In the genomic region with DNA sequence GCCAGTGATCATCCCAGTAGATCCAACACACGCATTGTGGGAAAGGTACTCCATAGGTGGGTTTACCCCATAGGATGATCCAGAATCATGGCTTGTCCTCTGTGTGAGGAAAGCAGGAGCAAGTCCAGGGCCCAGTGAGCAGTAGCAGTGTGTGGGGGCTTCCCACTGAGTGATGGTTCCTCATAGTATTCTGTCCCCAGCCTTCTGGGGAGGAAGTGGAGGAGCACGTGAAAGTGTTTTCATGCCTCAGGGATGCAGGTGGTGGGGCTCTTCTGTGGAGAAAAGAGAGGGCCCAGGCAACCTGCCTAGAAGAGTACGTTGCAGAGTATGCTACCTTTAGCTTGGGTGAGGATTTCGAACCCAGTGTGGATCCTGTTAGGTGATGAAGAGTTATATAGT, we compare ENCODE assay signal across 11 cellular contexts. TPM values are rescaled to one million over a fixed set of nuclear protein-coding genes. Genes with fewer than 3 reads are reported as not detected.
DNase-seq lines count a peak whose midpoint lies in the region; ATAC-seq and TF ChIP-seq lines count a peak whose summit lies in the region.
"Had no signal": no experiment of that assay in that cellular context is flagged by ENCODE, and none has a peak within 500 bp of the region (broad histone marks: within the 10 kb centered on the region; RNA-seq: fewer than 3 reads in every experiment).

No MANE protein-coding gene starts in this region.

- H3K9me3 ChIP-seq in prostate gland: no peaks in the 10 kb centered on the region

- WGBS in prostate gland: 71% methylated on average over 4 of the region's 4 CpGs

- H3K36me3 ChIP-seq in prostate gland: no peaks in the 10 kb centered on the region

- H3K27ac ChIP-seq in prostate gland: peak overlapping the region in 1 of 2 donors; percentile 2

- DNase-seq in GM12864 (ENCODE audit: low read depth) (no peak), germinal center (ENCODE audit: low spot score) (peak; percentile 49), NCI-H2196 treated with DMSO at 0.1 percent for 48 hours (lab: John Stamatoyannopoulos, UW; ENCODE audit: unreplicated experiment) (no peak), NCI-H146 treated with DMSO at 0.1 percent for 48 hours (lab: John Stamatoyannopoulos, UW; ENCODE audit: unreplicated experiment) (no peak), prostate gland (ENCODE audit: low spot score) (no peak)
- no peak for DNase-seq in activated CD4-positive, CD25-positive, alpha-beta regulatory T cell (lab: John Stamatoyannopoulos, UW)
- DNase-seq: cerebellar nuclear complex; DMS79; NK-92 treated with Interleukin-12 subunit alpha and Interleukin-12 subunit beta, amount 100 ng/mL, for 24 hours had no signal

- H3K4me3 ChIP-seq in GM12864 (ENCODE audit: low read depth, low read length): peak overlapping the region; percentile 0; the same call in 1 of the 2 replicates
- no peak overlapping the region for H3K4me3 ChIP-seq in prostate gland

- peak; percentile 28 for ATAC-seq in GM21381 (IDR thresholded peaks at IDR 0.05; ENCODE audit: unreplicated experiment)
- ATAC-seq in HG03442 (IDR thresholded peaks at IDR 0.05; ENCODE audit: unreplicated experiment): peak; percentile 20

- TF ChIP-seq POLR2A in prostate gland (IDR thresholded peaks at IDR 0.05): no peak

- H3K4me1 ChIP-seq in prostate gland (replicated peaks): peaks cover 12% of the 10 kb centered on the region

- no peaks in the 10 kb centered on the region for H3K27me3 ChIP-seq in prostate gland (replicated peaks; ENCODE audit: insufficient read depth)

- no peak for TF ChIP-seq CTCF in GM12864 (IDR thresholded peaks at IDR 0.05; ENCODE audit: low read depth, low read length, missing control alignments)
- TF ChIP-seq CTCF in prostate gland (IDR thresholded peaks at IDR 0.05): no peak

- intact Hi-C loops in prostate gland (cut with DNase I): no loop called here

RNA-seq across cellular contexts. Expression of a gene that starts 56.5 kb away (rescaled TPM):
- 10 to 100 TPM; 41.1 to 52.3 TPM for total RNA-seq in prostate gland
